ENCODE assay signal across 1 cellular context in the genomic region with DNA sequence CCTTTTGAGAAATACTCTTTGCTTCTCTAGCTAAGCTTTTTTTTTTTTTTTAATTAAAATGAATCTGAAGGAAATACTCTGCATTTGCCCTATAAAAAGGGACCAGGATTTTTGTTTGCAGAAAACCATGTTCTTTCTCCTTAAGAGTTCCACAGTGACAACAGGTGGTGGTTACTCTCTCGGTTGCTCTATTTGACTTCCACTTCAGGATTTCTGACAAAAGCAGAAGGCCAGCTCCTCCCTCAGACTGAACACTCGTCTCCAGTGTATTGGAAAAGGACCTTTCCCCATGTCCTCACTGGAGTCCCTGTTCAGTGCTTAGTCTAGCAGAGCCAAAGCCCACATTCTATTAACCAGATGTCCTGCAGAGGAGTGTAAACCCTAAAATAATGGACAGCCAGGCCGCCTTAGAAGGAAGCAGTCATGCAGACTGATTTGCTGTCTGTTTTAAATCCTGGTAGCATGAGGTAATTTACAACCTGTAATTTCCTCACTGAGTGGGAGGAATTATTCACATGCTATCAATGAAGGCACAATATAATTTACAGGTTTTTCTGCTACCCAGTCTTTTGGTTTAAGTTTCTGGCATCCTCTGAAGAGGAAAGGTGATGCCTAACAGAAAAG.
TF ChIP-seq lines count a peak whose summit lies in the region.

No MANE protein-coding gene starts in this region.

TF ChIP-seq in H1, 55 proteins besides CTCF, POLR2A, EP300 and RAD21 (continued from another document):
- TF ChIP-seq, protein P1, sequence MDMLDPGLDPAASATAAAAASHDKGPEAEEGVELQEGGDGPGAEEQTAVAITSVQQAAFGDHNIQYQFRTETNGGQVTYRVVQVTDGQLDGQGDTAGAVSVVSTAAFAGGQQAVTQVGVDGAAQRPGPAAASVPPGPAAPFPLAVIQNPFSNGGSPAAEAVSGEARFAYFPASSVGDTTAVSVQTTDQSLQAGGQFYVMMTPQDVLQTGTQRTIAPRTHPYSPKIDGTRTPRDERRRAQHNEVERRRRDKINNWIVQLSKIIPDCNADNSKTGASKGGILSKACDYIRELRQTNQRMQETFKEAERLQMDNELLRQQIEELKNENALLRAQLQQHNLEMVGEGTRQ (IDR thresholded peaks at IDR 0.05; ENCODE audit: low read length) = no peak
- TF ChIP-seq BCL11A (IDR thresholded peaks at IDR 0.05; ENCODE audit: low read depth in 2 of 2, low read length in 2 of 2) = no peak
- TF ChIP-seq RBBP5 (IDR thresholded peaks at IDR 0.05; ENCODE audit: borderline replicate concordance, low read depth, low read length) = no peak
- TF ChIP-seq, protein P2, sequence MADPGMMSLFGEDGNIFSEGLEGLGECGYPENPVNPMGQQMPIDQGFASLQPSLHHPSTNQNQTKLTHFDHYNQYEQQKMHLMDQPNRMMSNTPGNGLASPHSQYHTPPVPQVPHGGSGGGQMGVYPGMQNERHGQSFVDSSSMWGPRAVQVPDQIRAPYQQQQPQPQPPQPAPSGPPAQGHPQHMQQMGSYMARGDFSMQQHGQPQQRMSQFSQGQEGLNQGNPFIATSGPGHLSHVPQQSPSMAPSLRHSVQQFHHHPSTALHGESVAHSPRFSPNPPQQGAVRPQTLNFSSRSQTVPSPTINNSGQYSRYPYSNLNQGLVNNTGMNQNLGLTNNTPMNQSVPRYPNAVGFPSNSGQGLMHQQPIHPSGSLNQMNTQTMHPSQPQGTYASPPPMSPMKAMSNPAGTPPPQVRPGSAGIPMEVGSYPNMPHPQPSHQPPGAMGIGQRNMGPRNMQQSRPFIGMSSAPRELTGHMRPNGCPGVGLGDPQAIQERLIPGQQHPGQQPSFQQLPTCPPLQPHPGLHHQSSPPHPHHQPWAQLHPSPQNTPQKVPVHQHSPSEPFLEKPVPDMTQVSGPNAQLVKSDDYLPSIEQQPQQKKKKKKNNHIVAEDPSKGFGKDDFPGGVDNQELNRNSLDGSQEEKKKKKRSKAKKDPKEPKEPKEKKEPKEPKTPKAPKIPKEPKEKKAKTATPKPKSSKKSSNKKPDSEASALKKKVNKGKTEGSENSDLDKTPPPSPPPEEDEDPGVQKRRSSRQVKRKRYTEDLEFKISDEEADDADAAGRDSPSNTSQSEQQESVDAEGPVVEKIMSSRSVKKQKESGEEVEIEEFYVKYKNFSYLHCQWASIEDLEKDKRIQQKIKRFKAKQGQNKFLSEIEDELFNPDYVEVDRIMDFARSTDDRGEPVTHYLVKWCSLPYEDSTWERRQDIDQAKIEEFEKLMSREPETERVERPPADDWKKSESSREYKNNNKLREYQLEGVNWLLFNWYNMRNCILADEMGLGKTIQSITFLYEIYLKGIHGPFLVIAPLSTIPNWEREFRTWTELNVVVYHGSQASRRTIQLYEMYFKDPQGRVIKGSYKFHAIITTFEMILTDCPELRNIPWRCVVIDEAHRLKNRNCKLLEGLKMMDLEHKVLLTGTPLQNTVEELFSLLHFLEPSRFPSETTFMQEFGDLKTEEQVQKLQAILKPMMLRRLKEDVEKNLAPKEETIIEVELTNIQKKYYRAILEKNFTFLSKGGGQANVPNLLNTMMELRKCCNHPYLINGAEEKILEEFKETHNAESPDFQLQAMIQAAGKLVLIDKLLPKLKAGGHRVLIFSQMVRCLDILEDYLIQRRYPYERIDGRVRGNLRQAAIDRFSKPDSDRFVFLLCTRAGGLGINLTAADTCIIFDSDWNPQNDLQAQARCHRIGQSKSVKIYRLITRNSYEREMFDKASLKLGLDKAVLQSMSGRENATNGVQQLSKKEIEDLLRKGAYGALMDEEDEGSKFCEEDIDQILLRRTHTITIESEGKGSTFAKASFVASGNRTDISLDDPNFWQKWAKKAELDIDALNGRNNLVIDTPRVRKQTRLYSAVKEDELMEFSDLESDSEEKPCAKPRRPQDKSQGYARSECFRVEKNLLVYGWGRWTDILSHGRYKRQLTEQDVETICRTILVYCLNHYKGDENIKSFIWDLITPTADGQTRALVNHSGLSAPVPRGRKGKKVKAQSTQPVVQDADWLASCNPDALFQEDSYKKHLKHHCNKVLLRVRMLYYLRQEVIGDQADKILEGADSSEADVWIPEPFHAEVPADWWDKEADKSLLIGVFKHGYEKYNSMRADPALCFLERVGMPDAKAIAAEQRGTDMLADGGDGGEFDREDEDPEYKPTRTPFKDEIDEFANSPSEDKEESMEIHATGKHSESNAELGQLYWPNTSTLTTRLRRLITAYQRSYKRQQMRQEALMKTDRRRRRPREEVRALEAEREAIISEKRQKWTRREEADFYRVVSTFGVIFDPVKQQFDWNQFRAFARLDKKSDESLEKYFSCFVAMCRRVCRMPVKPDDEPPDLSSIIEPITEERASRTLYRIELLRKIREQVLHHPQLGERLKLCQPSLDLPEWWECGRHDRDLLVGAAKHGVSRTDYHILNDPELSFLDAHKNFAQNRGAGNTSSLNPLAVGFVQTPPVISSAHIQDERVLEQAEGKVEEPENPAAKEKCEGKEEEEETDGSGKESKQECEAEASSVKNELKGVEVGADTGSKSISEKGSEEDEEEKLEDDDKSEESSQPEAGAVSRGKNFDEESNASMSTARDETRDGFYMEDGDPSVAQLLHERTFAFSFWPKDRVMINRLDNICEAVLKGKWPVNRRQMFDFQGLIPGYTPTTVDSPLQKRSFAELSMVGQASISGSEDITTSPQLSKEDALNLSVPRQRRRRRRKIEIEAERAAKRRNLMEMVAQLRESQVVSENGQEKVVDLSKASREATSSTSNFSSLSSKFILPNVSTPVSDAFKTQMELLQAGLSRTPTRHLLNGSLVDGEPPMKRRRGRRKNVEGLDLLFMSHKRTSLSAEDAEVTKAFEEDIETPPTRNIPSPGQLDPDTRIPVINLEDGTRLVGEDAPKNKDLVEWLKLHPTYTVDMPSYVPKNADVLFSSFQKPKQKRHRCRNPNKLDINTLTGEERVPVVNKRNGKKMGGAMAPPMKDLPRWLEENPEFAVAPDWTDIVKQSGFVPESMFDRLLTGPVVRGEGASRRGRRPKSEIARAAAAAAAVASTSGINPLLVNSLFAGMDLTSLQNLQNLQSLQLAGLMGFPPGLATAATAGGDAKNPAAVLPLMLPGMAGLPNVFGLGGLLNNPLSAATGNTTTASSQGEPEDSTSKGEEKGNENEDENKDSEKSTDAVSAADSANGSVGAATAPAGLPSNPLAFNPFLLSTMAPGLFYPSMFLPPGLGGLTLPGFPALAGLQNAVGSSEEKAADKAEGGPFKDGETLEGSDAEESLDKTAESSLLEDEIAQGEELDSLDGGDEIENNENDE (IDR thresholded peaks at IDR 0.05; ENCODE audit: insufficient replicate concordance, low read length) = no peak
- no peak for TF ChIP-seq POU5F1 (IDR thresholded peaks at IDR 0.05; ENCODE audit: low read depth, low read length)
- TF ChIP-seq BRCA1 (IDR thresholded peaks at IDR 0.05; ENCODE audit: low read depth, low read length) = no peak
- TF ChIP-seq, protein P3, sequence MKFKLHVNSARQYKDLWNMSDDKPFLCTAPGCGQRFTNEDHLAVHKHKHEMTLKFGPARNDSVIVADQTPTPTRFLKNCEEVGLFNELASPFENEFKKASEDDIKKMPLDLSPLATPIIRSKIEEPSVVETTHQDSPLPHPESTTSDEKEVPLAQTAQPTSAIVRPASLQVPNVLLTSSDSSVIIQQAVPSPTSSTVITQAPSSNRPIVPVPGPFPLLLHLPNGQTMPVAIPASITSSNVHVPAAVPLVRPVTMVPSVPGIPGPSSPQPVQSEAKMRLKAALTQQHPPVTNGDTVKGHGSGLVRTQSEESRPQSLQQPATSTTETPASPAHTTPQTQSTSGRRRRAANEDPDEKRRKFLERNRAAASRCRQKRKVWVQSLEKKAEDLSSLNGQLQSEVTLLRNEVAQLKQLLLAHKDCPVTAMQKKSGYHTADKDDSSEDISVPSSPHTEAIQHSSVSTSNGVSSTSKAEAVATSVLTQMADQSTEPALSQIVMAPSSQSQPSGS (IDR thresholded peaks at IDR 0.05; ENCODE audit: low read length) = no peak
- TF ChIP-seq CHD1 (IDR thresholded peaks at IDR 0.05; ENCODE audit: low read depth, low read length) = no peak
- no peak for TF ChIP-seq GABPA (IDR thresholded peaks at IDR 0.05; ENCODE audit: borderline replicate concordance, insufficient read depth, low read length)
- TF ChIP-seq SRF (IDR thresholded peaks at IDR 0.05; ENCODE audit: low read depth, low read length) = no peak
- no peak for TF ChIP-seq JUN (IDR thresholded peaks at IDR 0.05; ENCODE audit: low read depth, low read length)
- no peak for TF ChIP-seq SP1 (IDR thresholded peaks at IDR 0.05; ENCODE audit: low read depth, low read length)
